Comparison of ENCODE assay signal across 8 cellular contexts in genomic region chr10:72318383-72319262, GRCh38. TPM values are rescaled to one million over a fixed set of nuclear protein-coding genes. Genes with fewer than 3 reads are reported as not detected.
A peak's percentile ranks its signal among the peaks of the same experiment; 100 is the strongest.
DNase-seq lines count a peak whose midpoint lies in the region; ATAC-seq, FAIRE-seq and TF ChIP-seq lines count a peak whose summit lies in the region.

No MANE protein-coding gene starts in this region.

- H3K9me2 ChIP-seq in GM23248 (ENCODE audit: insufficient read depth): no peaks in the 10 kb centered on the region

- in situ Hi-C loops in GM23248 (cut with MboI): no loop called here

- peak overlapping the region; percentile 89 for H3K9ac ChIP-seq in GM23248
- H3K9ac ChIP-seq in skeletal muscle satellite cell (ENCODE audit: low read depth, low read length): peak overlapping the region; percentile 75

- WGBS in GM23248 (ENCODE audit: low coverage in 1 of 2, low lambda C conversion rate in 2 of 2, missing lambda C conversion rate in 2 of 2), 2 experiments: 81 to 83% methylated on average over 11 of the region's 11 CpGs

- H3F3A ChIP-seq in GM23248 (ENCODE audit: insufficient read depth): peaks cover 23% of the 10 kb centered on the region

- no peaks in the 10 kb centered on the region for H3K9me3 ChIP-seq in GM23248 (ENCODE audit: low read depth)
- H3K9me3 ChIP-seq in Peyer's patch: no peaks in the 10 kb centered on the region
- no peaks in the 10 kb centered on the region for H3K9me3 ChIP-seq in skeletal muscle satellite cell (replicated peaks; ENCODE audit: low read length)

- no peak for TF ChIP-seq POLR2A in Peyer's patch (IDR thresholded peaks at IDR 0.05)

- H3K27ac ChIP-seq in GM23248: peak overlapping the region; percentile 96
- H3K27ac ChIP-seq in Peyer's patch: peak overlapping the region; percentile 83 to 97 (median 94)

- H3K4me3 ChIP-seq in GM23248: peak overlapping the region; percentile 65
- peak overlapping the region; percentile 35 to 56 (median 50) for H3K4me3 ChIP-seq in Peyer's patch
- H3K4me3 ChIP-seq in epithelial cell of proximal tubule (ENCODE audit: low read depth, low read length): peak overlapping the region; percentile 44
- H3K4me3 ChIP-seq in skeletal muscle satellite cell (ENCODE audit: low read length): peak overlapping the region; percentile 51

- no peaks in the 10 kb centered on the region for H4K20me1 ChIP-seq in GM23248 (ENCODE audit: insufficient read depth)

- TF ChIP-seq CTCF in Peyer's patch (IDR thresholded peaks at IDR 0.05) (no peak), epithelial cell of proximal tubule (conservative IDR thresholded peaks at IDR 0.05; ENCODE audit: low read depth, low read length) (no peak)

- DNase-seq in GM23248 (no peak), Peyer's patch (no peak), epithelial cell of proximal tubule (ENCODE audit: low read depth) (no peak), frontal cortex (ENCODE audit: low spot score in 2 of 2) (no peak), DMS153 (lab: John Stamatoyannopoulos, UW) (no peak), NCI-H446 treated with DMSO at 0.1 percent for 48 hours (lab: John Stamatoyannopoulos, UW) (no peak)

- H3K4me2 ChIP-seq in GM23248 (ENCODE audit: unreplicated experiment) (peak overlapping the region; percentile 83), skeletal muscle satellite cell (ENCODE audit: low read length) (peak overlapping the region; percentile 79)

- FAIRE-seq in frontal cortex (lab: Jason Lieb, UNC): no peak

- ATAC-seq in HG03025 (IDR thresholded peaks at IDR 0.05; ENCODE audit: low FRiP score, unreplicated experiment): no peak

- H3K36me3 ChIP-seq in GM23248 (ENCODE audit: low read depth): no peaks in the 10 kb centered on the region
- no peaks in the 10 kb centered on the region for H3K36me3 ChIP-seq in Peyer's patch
- no peaks in the 10 kb centered on the region for H3K36me3 ChIP-seq in skeletal muscle satellite cell (ENCODE audit: insufficient read depth, low read length)

- H2AFZ ChIP-seq in GM23248: 0 out of 2 replicates have a peak overlapping the region, but pooled peaks have one; percentile 61

- H3K4me1 ChIP-seq in GM23248 (ENCODE audit: insufficient read depth) (peaks cover 38% of the 10 kb centered on the region), Peyer's patch (peaks cover 9 to 67% (median 52%) of the 10 kb centered on the region in 4 donors), skeletal muscle satellite cell (ENCODE audit: control insufficient read depth, insufficient read depth, low read length) (peaks cover 55% of the 10 kb centered on the region)

- H3K79me2 ChIP-seq in GM23248 (ENCODE audit: insufficient read depth): no peaks in the 10 kb centered on the region

- H3K27me3 ChIP-seq in GM23248 (replicated peaks; ENCODE audit: insufficient read depth) (no peaks in the 10 kb centered on the region), Peyer's patch (no peaks in the 10 kb centered on the region), skeletal muscle satellite cell (ENCODE audit: control insufficient read depth, insufficient read depth, low read length) (no peaks in the 10 kb centered on the region)

RNA-seq across cellular contexts. Expression of gene DNAJB12, which starts 36.1 kb away (rescaled TPM):
- total RNA-seq in GM23248 (2014; rRNA removed; shearing (Covaris generic)): 28.4 and 32.9 TPM in 2 replicates
- polyA plus RNA-seq in GM23248 (2016; fragmentation: Nextera tagmentation; extraction: Ambion mirVana): 32.0 and 33.5 TPM in 2 replicates
- total RNA-seq in Peyer's patch: 10 to 100 TPM; 33.0 to 54.1 (median 47.2) TPM
- 25.0 and 29.8 TPM in 2 replicates for total RNA-seq in epithelial cell of proximal tubule
- 24.1 and 25.6 TPM in 2 replicates for total RNA-seq in skeletal muscle satellite cell (2012; rRNA removed)
- 14.3 TPM for total RNA-seq in frontal cortex

RNA-seq across cellular contexts. Expression of gene DDIT4, which starts 44.9 kb away (rescaled TPM):
- total RNA-seq in GM23248 (2014; rRNA removed; shearing (Covaris generic)): 188 and 199 TPM in 2 replicates
- polyA plus RNA-seq in GM23248 (2016; fragmentation: Nextera tagmentation; extraction: Ambion mirVana): 144 and 155 TPM in 2 replicates
- total RNA-seq in Peyer's patch: 100 to 1,000 TPM in 3 of 4 donors, 10 to 100 TPM in 1; 80.6 to 275 (median 123) TPM
- total RNA-seq in epithelial cell of proximal tubule: 33.6 and 122 TPM in 2 replicates
- total RNA-seq in skeletal muscle satellite cell (2012; rRNA removed): 391 and 412 TPM in 2 replicates
- 26.5 TPM for total RNA-seq in frontal cortex
